ENCODE assay signal across 22 cellular contexts in genomic region chr15:36175181-36175750, GRCh38.
"Had no signal": no experiment of that assay in that cellular context is flagged by ENCODE, and none has a peak within 500 bp of the region (broad histone marks: within the 10 kb centered on the region; RNA-seq: fewer than 3 reads in every experiment).

No MANE protein-coding gene starts in this region.

- DNase-seq: activated T-cell treated with anti-CD3 and anti-CD28 coated beads, Interleukin-2, amount 50 U/mL, for 1 hour; brain microvascular endothelial cell; central memory CD4-positive, alpha-beta T cell; colonic mucosa; esophagus squamous epithelium; heart right ventricle; kidney; left lung; natural killer cell; pancreas; right cardiac atrium; stimulated activated CD4-positive, alpha-beta T cell treated with anti-CD3 and anti-CD28 coated beads, Interleukin-12 subunit alpha, Interleukin-12 subunit beta, amount 100 ng/mL, for 4 hours; stimulated activated CD4-positive, alpha-beta T cell treated with anti-CD3 and anti-CD28 coated beads, Interleukin-4, amount 100 ng/mL, for 4 hours; stimulated activated naive CD8-positive, alpha-beta T cell treated with anti-CD3 and anti-CD28 coated beads, Interleukin-15, Interleukin-2, amounts not matched to agents 100 U/mL and 50 U/mL, for 24 hours; T-helper 9 cell had no signal

- ATAC-seq: activated naive CD4-positive, alpha-beta T cell treated with anti-CD3 and anti-CD28 coated beads, Interleukin-2, amount 50 U/mL, for 72 hours; activated T-helper 17 cell treated with anti-CD3 and anti-CD28 coated beads, Interleukin-2, amount 50 U/mL, for 72 hours; heart right ventricle; left lung; natural killer cell; pancreas; right cardiac atrium; stimulated activated naive CD8-positive, alpha-beta T cell treated with anti-CD3 and anti-CD28 coated beads, Interleukin-15, Interleukin-2, amounts not matched to agents 100 U/mL and 50 U/mL, for 24 hours; WTC11 had no signal

- H3K27ac ChIP-seq: ascending aorta, brain microvascular endothelial cell, colonic mucosa, heart right ventricle, left lung, neutrophil, tibial nerve had no signal

- H3K9me3 ChIP-seq: ascending aorta, colonic mucosa, esophagus squamous epithelium, heart right ventricle, left lung, neutrophil, pancreas, tibial nerve had no signal

- FAIRE-seq: kidney, pancreas had no signal

- H3K4me1 ChIP-seq: colonic mucosa had no signal

- H3K27me3 ChIP-seq: ascending aorta, brain microvascular endothelial cell, colonic mucosa, esophagus squamous epithelium, heart right ventricle, left lung, neutrophil, pancreas, tibial nerve had no signal

- H3K4me3 ChIP-seq: ascending aorta, colonic mucosa, esophagus squamous epithelium, heart right ventricle, left lung, lung, pancreas, tibial nerve had no signal
